In the genomic region with DNA sequence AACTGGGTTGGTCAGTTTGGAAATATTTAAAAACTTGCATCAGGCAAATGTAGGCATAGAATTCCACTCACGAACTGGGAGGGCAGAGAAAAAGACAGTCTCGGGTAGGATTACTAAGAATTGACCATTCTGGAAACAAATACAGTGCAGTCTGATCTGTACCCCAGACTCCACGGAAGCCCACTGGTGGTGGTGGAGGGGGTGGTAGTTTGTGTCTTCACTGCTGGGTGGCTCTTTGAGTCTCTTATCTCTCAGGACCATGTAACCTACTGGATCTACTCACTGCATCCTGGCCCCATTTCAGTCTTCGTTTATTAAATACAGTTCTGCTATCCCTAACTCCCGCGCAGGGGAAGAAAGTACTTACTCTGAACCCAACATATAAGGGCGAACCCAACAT, we compare ENCODE assay signal across 8 cellular contexts. TPM values are rescaled to one million over a fixed set of nuclear protein-coding genes. Genes with fewer than 3 reads are reported as not detected.
DNase-seq lines count a peak whose midpoint lies in the region; ATAC-seq, FAIRE-seq and TF ChIP-seq lines count a peak whose summit lies in the region.

No MANE protein-coding gene starts in this region.

- no peak for FAIRE-seq in D721Med (lab: Jason Lieb, UNC)

- POLR2A ChIA-PET in AG04449 (lab: Yijun Ruan, JAX), result interaction anchor here (0.6 to 4.8 kb wide), 7 partner anchors 11 to 93 kb away, joined by 3 to 169 read pairs (median 11); no protein-coding TSS in a partner anchor

- no peaks in the 10 kb centered on the region for H3K27me3 ChIP-seq in H7 (ENCODE audit: control insufficient read depth, insufficient read depth, low read length)
- H3K27me3 ChIP-seq in ectodermal cell (ENCODE audit: control insufficient read depth, insufficient read depth, low read length, poor library complexity, severe bottlenecking), result no peaks in the 10 kb centered on the region
- no peaks in the 10 kb centered on the region for H3K27me3 ChIP-seq in muscle layer of duodenum (ENCODE audit: low read depth, low read length)

- H3K9me3 ChIP-seq in ectodermal cell (ENCODE audit: control insufficient read depth, low read length) (no peaks in the 10 kb centered on the region), muscle layer of duodenum (ENCODE audit: control insufficient read depth in 1 of 2, low read length in 2 of 2) (no peaks in the 10 kb centered on the region)

- peaks cover 38% of the 10 kb centered on the region for H3K36me3 ChIP-seq in H7 (replicated peaks; ENCODE audit: control insufficient read depth, insufficient read depth, low read length)
- H3K36me3 ChIP-seq in ectodermal cell (ENCODE audit: control insufficient read depth, insufficient read depth, low read length), result peaks cover 32% of the 10 kb centered on the region
- H3K36me3 ChIP-seq in muscle layer of duodenum (ENCODE audit: control insufficient read depth in 1 of 2, insufficient read depth in 2 of 2, low read length in 2 of 2), result peaks cover 5 to 18% of the 10 kb centered on the region in 2 donors

- DNase-seq in AG04449 (ENCODE audit: low read depth, low spot score), result no peak
- no peak for DNase-seq in H7
- DNase-seq in D721Med (ENCODE audit: insufficient read length, low spot score), result no peak
- DNase-seq in nucleus accumbens (lab: John Stamatoyannopoulos, UW), result no peak
- DNase-seq in ACHN, result no peak

- in situ Hi-C loops in ACHN (cut with HindIII; ENCODE audit: low pct_ligation_motif_present, low pct_unique_long_range_greater_than_20kb, low sequenced_read_pairs), result no loop called here

- CTCF ChIA-PET in AG04449 (lab: Yijun Ruan, JAX), result interaction anchor here (0.8 to 10.3 kb wide), 27 partner anchors 12 to 153 kb away, joined by 3 to 142 read pairs (median 7); partner anchors contain the start of gene C3AR1

- WGBS in ectodermal cell, 2 experiments, result 7 to 11% methylated on average over 7 of the region's 7 CpGs

- peak overlapping the region; percentile 90 for H3K4me3 ChIP-seq in AG04449 (ENCODE audit: low read depth, low read length)
- peak overlapping the region; percentile 87 for H3K4me3 ChIP-seq in H7 (ENCODE audit: insufficient read depth, low read depth, low read length)
- H3K4me3 ChIP-seq in ectodermal cell (ENCODE audit: insufficient read depth, low read depth, low read length), result peak overlapping the region; percentile 82
- peak overlapping the region; percentile 76 to 84 for H3K4me3 ChIP-seq in muscle layer of duodenum (ENCODE audit: low read depth in 1 of 2, low read length in 2 of 2)

- ATAC-seq in GM18502 (IDR thresholded peaks at IDR 0.05; ENCODE audit: poor library complexity, unreplicated experiment), result no peak

- no peak overlapping the region for H3K27ac ChIP-seq in ectodermal cell (ENCODE audit: insufficient read depth, low read depth, low read length, poor library complexity, severe bottlenecking)
- peak overlapping the region; percentile 94 for H3K27ac ChIP-seq in muscle layer of duodenum (ENCODE audit: low read length)

- no peak for TF ChIP-seq CTCF in AG04449 (IDR thresholded peaks at IDR 0.05; ENCODE audit: insufficient read depth, low read length, missing control alignments)
- no peak for TF ChIP-seq CTCF in D721Med (IDR thresholded peaks at IDR 0.05; ENCODE audit: insufficient read depth, missing control alignments)

- H3K4me1 ChIP-seq in ectodermal cell (ENCODE audit: control insufficient read depth, insufficient read depth, low read length) (peaks cover 20% of the 10 kb centered on the region), muscle layer of duodenum (ENCODE audit: control insufficient read depth in 1 of 2, insufficient read depth in 2 of 2, low read length in 2 of 2) (peaks cover 3 to 4% of the 10 kb centered on the region in 2 donors)

RNA-seq across cellular contexts. Expression of gene SLC2A3, which starts 1.8 kb away (rescaled TPM):
- total RNA-seq in H7 (2014; rRNA removed; shearing (Covaris generic)), result 289 and 357 TPM in 2 replicates
- 728 TPM for polyA plus RNA-seq in ectodermal cell (2013, experiment 1 of 4)
- 525 TPM for polyA plus RNA-seq in ectodermal cell (2013, experiment 2 of 4)
- 297 TPM for polyA plus RNA-seq in ectodermal cell (2013, experiment 3 of 4)
- polyA plus RNA-seq in ectodermal cell (2013, experiment 4 of 4), result 325 TPM
